Comparison of ENCODE assay signal across 8 cellular contexts in the genomic region with DNA sequence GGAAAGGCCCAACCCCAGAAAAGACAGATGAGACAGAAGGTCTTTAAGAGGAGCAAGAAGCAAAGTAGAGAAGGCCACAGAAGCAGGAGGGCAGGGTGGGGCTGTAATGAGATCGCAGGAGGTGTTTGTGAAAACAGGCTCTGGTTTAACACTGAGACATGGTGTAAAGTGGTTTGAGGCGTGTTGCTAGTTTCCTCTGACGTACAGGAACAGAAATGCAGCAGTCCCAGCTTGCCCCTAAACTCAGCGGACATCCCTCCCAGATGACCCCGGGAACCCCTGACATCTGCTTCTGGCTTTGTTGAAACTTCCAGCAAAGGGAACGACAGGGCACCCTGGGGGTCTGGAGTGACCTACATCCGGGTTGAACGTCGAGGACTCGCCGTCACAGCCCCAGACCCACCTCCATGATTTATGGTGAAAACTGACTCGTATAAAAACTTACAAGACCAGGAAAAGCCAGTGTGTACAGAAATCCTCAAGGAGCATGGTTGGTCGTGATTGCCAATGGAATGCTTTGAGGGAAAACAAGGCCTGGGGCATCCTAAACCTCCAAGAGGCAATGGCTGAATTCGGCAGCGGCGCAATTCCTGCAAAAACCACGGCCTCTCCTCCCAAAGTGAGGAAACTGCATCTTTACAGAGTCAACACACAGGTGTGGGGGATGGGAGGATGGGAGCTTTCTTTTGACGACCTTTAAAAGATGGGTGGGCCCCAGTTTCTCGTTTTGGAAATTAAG. TPM values are rescaled to one million over a fixed set of nuclear protein-coding genes. Genes with fewer than 3 reads are reported as not detected.
DNase-seq lines count a peak whose midpoint lies in the region; ATAC-seq and TF ChIP-seq lines count a peak whose summit lies in the region.

No MANE protein-coding gene starts in this region.

- peak overlapping the region; percentile 94 for H3K27ac Mint-ChIP-seq in activated naive CD4-positive, alpha-beta T cell treated with anti-CD3 and anti-CD28 coated beads, Interleukin-2, amount 10 ng/mL, durations not matched to agents 7 days and 5 days

- peak overlapping the region; percentile 68 for H3K4me3 Mint-ChIP-seq in activated naive CD4-positive, alpha-beta T cell treated with anti-CD3 and anti-CD28 coated beads, Interleukin-2, amount 10 ng/mL, durations not matched to agents 7 days and 5 days

- ATAC-seq in HG03460 (IDR thresholded peaks at IDR 0.05; ENCODE audit: unreplicated experiment), result no peak
- no peak for ATAC-seq in HG02852 (IDR thresholded peaks at IDR 0.05; ENCODE audit: unreplicated experiment)

- H3K9me3 Mint-ChIP-seq in activated naive CD4-positive, alpha-beta T cell treated with anti-CD3 and anti-CD28 coated beads, Interleukin-2, amount 10 ng/mL, durations not matched to agents 7 days and 5 days, result peaks cover 7% of the 10 kb centered on the region

- peaks cover 0 to 8% (median 0%) of the 10 kb centered on the region in 3 donors for H3K36me3 ChIP-seq in Peyer's patch

- in situ Hi-C loops in KBM-7 (cut with MboI; ENCODE audit: low pct_unique_long_range_greater_than_20kb, low sequenced_read_pairs), result no loop called here

- peak in 2 of 3 donors; percentile 48 to 75 for DNase-seq in Peyer's patch
- peak; percentile 84 for DNase-seq in activated naive CD4-positive, alpha-beta T cell treated with anti-CD3 and anti-CD28 coated beads, Interleukin-2, amount 10 ng/mL, durations not matched to agents 7 days and 5 days
- DNase-seq in islet precursor cell, result peak; percentile 82
- DNase-seq in stimulated activated CD8-positive, alpha-beta memory T cell treated with anti-CD3 and anti-CD28 coated beads, Interleukin-4, amount 100 ng/mL, for 1 hour (ENCODE audit: low read depth in 2 of 2, low spot score in 1 of 2), result peak; percentile 14 to 48
- DNase-seq in KBM-7, result no peak
- no peak for DNase-seq in NCI-H748 treated with DMSO at 0.1 percent for 48 hours (lab: John Stamatoyannopoulos, UW)

- no peaks in the 10 kb centered on the region for H3K27me3 Mint-ChIP-seq in activated naive CD4-positive, alpha-beta T cell treated with anti-CD3 and anti-CD28 coated beads, Interleukin-2, amount 10 ng/mL, durations not matched to agents 7 days and 5 days

- H3K27ac ChIP-seq in Peyer's patch, result peak overlapping the region; percentile 66 to 80 (median 73)

- no peak for TF ChIP-seq CTCF in Peyer's patch (IDR thresholded peaks at IDR 0.05)

- no peaks in the 10 kb centered on the region for H3K27me3 ChIP-seq in Peyer's patch

- peaks cover 0 to 6% (median 0%) of the 10 kb centered on the region in 4 donors for H3K9me3 ChIP-seq in Peyer's patch

- H3K4me1 Mint-ChIP-seq in activated naive CD4-positive, alpha-beta T cell treated with anti-CD3 and anti-CD28 coated beads, Interleukin-2, amount 10 ng/mL, durations not matched to agents 7 days and 5 days, result peaks cover 91% of the 10 kb centered on the region

- peaks cover 44% of the 10 kb centered on the region for H3K36me3 Mint-ChIP-seq in activated naive CD4-positive, alpha-beta T cell treated with anti-CD3 and anti-CD28 coated beads, Interleukin-2, amount 10 ng/mL, durations not matched to agents 7 days and 5 days

- peak overlapping the region in 1 of 4 donors; percentile 4 for H3K4me3 ChIP-seq in Peyer's patch

- peaks cover 0 to 25% (median 0%) of the 10 kb centered on the region in 4 donors for H3K4me1 ChIP-seq in Peyer's patch

- TF ChIP-seq POLR2A in Peyer's patch (IDR thresholded peaks at IDR 0.05), result no peak

- CTCF ChIA-PET in activated naive CD4-positive, alpha-beta T cell treated with anti-CD3 and anti-CD28 coated beads, Interleukin-2, amount 10 ng/mL, durations not matched to agents 7 days and 5 days (lab: Charles Lee), result interaction anchor here (0.6 to 4.5 kb wide), 2 partner anchors 22 to 30 kb away, joined by 3 to 28 read pairs; no protein-coding TSS in a partner anchor

RNA-seq across cellular contexts. Expression of gene LITAF, which starts 25.8 kb away (rescaled TPM):
- 10 to 100 TPM; 20.1 to 56.9 (median 32.3) TPM for total RNA-seq in Peyer's patch

Comparison
In these comparisons a context has a peak if more than half of its experiments do, and no peak if none do; other contexts are left out.
1. DNase-seq: peak in Peyer's patch (2 of 3), activated naive CD4-positive, alpha-beta T cell treated with anti-CD3 and anti-CD28 coated beads, Interleukin-2, amount 10 ng/mL, durations not matched to agents 7 days and 5 days (single experiment), islet precursor cell (single experiment) and stimulated activated CD8-positive, alpha-beta memory T cell treated with anti-CD3 and anti-CD28 coated beads, Interleukin-4, amount 100 ng/mL, for 1 hour (2 of 2); none in KBM-7 (single experiment) and NCI-H748 treated with DMSO at 0.1 percent for 48 hours (single experiment).